Comparison of ENCODE assay signal across 20 cellular contexts in the genomic region with DNA sequence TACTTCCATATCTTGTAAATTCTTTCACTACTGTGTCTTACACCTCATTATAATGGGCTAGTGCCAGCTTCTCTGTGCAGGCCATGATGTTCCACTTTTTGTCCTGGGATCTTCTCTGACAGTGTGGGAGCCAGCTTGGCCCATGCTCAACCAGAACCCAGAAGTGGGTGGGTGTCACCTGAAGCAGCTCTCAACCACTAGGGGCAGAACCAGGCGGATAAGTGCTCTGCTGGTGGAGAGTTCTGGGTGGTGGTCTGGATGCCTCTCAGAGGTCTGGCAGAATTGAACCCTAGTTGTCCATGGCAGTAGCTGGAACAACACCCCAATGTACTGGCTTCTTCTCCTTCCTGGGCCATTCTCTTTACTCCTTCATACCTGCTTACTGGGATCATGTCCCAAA.
A peak's percentile ranks its signal among the peaks of the same experiment; 100 is the strongest.
DNase-seq lines count a peak whose midpoint lies in the region; ATAC-seq and TF ChIP-seq lines count a peak whose summit lies in the region.
"Had no signal": no experiment of that assay in that cellular context is flagged by ENCODE, and none has a peak within 500 bp of the region (broad histone marks: within the 10 kb centered on the region; RNA-seq: fewer than 3 reads in every experiment).

No MANE protein-coding gene starts in this region.

- no peak for ATAC-seq in left lung
- no peak for ATAC-seq in HG02852 (IDR thresholded peaks at IDR 0.05; ENCODE audit: unreplicated experiment)

- no peaks in the 10 kb centered on the region for H3K36me3 Mint-ChIP-seq in endodermal cell (ENCODE audit: low read depth)
- H3K36me3 Mint-ChIP-seq: CD14-positive monocyte had no signal

- 83% methylated on average over 1 of the region's 1 CpG; no CpG with 5 or more reads in 1 of the 2 experiments for WGBS in endodermal cell (ENCODE audit: insufficient coverage in 1 of 2, insufficient read length in 1 of 2), 2 experiments

- no peak overlapping the region for H3K4me3 ChIP-seq in NB4 (ENCODE audit: low read depth, low read length)
- H3K4me3 ChIP-seq in endodermal cell (ENCODE audit: low read length) = no peak overlapping the region
- H3K4me3 ChIP-seq in left lung = no peak overlapping the region
- H3K4me3 ChIP-seq: A549, PC-9, SK-N-MC had no signal

- intact Hi-C loops in left lung (cut with DNase I) = no loop called here

- no peaks in the 10 kb centered on the region for H3K4me1 Mint-ChIP-seq in endodermal cell
- H3K4me1 Mint-ChIP-seq: CD14-positive monocyte had no signal

- H3K27me3 ChIP-seq in endodermal cell (ENCODE audit: control insufficient read depth, insufficient read depth, low read length, poor library complexity, severe bottlenecking) (no peaks in the 10 kb centered on the region), left lung (no peaks in the 10 kb centered on the region)

- no peak for TF ChIP-seq POLR2A in NB4 (IDR thresholded peaks at IDR 0.05; ENCODE audit: extremely low read depth, insufficient read length)

- no peak overlapping the region for H3K4me3 Mint-ChIP-seq in endodermal cell
- H3K4me3 Mint-ChIP-seq: CD14-positive monocyte; T-helper 1 cell treated with Interleukin-12 subunit alpha and Interleukin-12 subunit beta and Interleukin-4 antibody, amounts not matched to agents 30 μg/mL and 1 μg/mL, for 36 hours had no signal

- TF ChIP-seq CTCF in 22Rv1 (IDR thresholded peaks at IDR 0.05) (peak; percentile 22; the same call in 1 of the 2 replicates), GM12874 (IDR thresholded peaks at IDR 0.05; ENCODE audit: insufficient read depth, low read depth, low read length) (peak; percentile 36; the same call in 1 of the 2 replicates), NB4 (IDR thresholded peaks at IDR 0.05; ENCODE audit: low read depth, low read length) (peak; percentile 24), endodermal cell (conservative IDR thresholded peaks at IDR 0.05) (peak; percentile 69), left lung (IDR thresholded peaks at IDR 0.05) (no peak)

- H3K9ac ChIP-seq in endodermal cell (ENCODE audit: extremely low read depth, low read length, poor library complexity, severe bottlenecking) = no peak overlapping the region

- H3K4me1 ChIP-seq in endodermal cell (ENCODE audit: control insufficient read depth, insufficient read depth, low read length) = no peaks in the 10 kb centered on the region
- H3K4me1 ChIP-seq in left lung = no peaks in the 10 kb centered on the region
- H3K4me1 ChIP-seq: A549, Caco-2 had no signal

- H3K9me3 Mint-ChIP-seq in endodermal cell = no peaks in the 10 kb centered on the region

- H3K9me3 ChIP-seq in endodermal cell (ENCODE audit: control insufficient read depth, low read length) (no peaks in the 10 kb centered on the region), left lung (peaks cover 0 to 5% of the 10 kb centered on the region in 2 donors)
- H3K9me3 ChIP-seq: A549, Caco-2 had no signal

- no peaks in the 10 kb centered on the region for H3K27me3 Mint-ChIP-seq in endodermal cell (ENCODE audit: insufficient read depth)

- no peak overlapping the region for H3K27ac Mint-ChIP-seq in endodermal cell
- H3K27ac Mint-ChIP-seq: CD14-positive monocyte; T-helper 1 cell treated with Interleukin-12 subunit alpha and Interleukin-12 subunit beta and Interleukin-4 antibody, amounts not matched to agents 30 μg/mL and 1 μg/mL, for 36 hours had no signal

- H3K36me3 ChIP-seq in endodermal cell (ENCODE audit: control insufficient read depth, insufficient read depth, low read length) (no peaks in the 10 kb centered on the region), left lung (no peaks in the 10 kb centered on the region)

- no peak overlapping the region for H3K27ac ChIP-seq in 22Rv1
- no peak overlapping the region for H3K27ac ChIP-seq in endodermal cell (ENCODE audit: low read depth, low read length)
- H3K27ac ChIP-seq in left lung = no peak overlapping the region
- H3K27ac ChIP-seq: A549, PC-9, SK-N-MC had no signal

- no peak for DNase-seq in NB4 (ENCODE audit: low read depth)
- DNase-seq in endodermal cell = peak; percentile 66
- no peak for DNase-seq in DMS 273 (lab: John Stamatoyannopoulos, UW; ENCODE audit: unreplicated experiment)
- no peak for DNase-seq in glomerular visceral epithelial cell (ENCODE audit: extremely low spot score)
- no peak for DNase-seq in left lung
- DNase-seq: Caco-2, DMS79, GDM1, Kasumi-1, NCI-H1436, NCI-H2029 treated with DMSO at 0.1 percent for 48 hours, NCI-H524 treated with DMSO at 0.1 percent for 48 hours, PC-9 had no signal

Comparison
In these comparisons a context has a peak if more than half of its experiments do, and no peak if none do; other contexts are left out.
1. CTCF ChIP-seq: peak in 22Rv1 (single experiment), GM12874 (single experiment), NB4 (single experiment) and endodermal cell (single experiment); none in left lung (0 of 2).